8 cellular contexts compared by ENCODE assay signal in genomic region chr22:24270556-24271405, GRCh38. TPM values are rescaled to one million over a fixed set of nuclear protein-coding genes. Genes with fewer than 3 reads are reported as not detected.
A peak's percentile ranks its signal among the peaks of the same experiment; 100 is the strongest.
DNase-seq lines count a peak whose midpoint lies in the region; ATAC-seq and TF ChIP-seq lines count a peak whose summit lies in the region.

SPECC1L (plus strand) TSS chr22:24270831; CDS start chr22:24302232, 31,401 bp downstream.

- no peaks in the 10 kb centered on the region for H3K9me3 ChIP-seq in esophagus (ENCODE audit: control insufficient read depth in 2 of 2, insufficient read depth in 1 of 2, low read depth in 1 of 2, low read length in 1 of 2)
- no peaks in the 10 kb centered on the region for H3K9me3 ChIP-seq in muscle layer of duodenum (ENCODE audit: control insufficient read depth in 1 of 2, low read length in 2 of 2)

- 0 to 1% methylated on average over 81 to 90 of the region's 90 CpGs for WGBS in esophagus, 2 donors

- H3K4me3 Mint-ChIP-seq in activated T-cell treated with anti-CD3 and anti-CD28 coated beads, Interleukin-2, amount 50 U/mL, for 24 hours = peak within 1 kb of the TSS; percentile 87

- peaks cover 41% of the 10 kb centered on the region for H3K4me1 Mint-ChIP-seq in activated T-cell treated with anti-CD3 and anti-CD28 coated beads, Interleukin-2, amount 50 U/mL, for 24 hours (ENCODE audit: low read depth)

- H3K27me3 Mint-ChIP-seq in activated T-cell treated with anti-CD3 and anti-CD28 coated beads, Interleukin-2, amount 50 U/mL, for 24 hours = no peaks in the 10 kb centered on the region

- H3K27ac ChIP-seq in esophagus (ENCODE audit: low read depth in 2 of 2, low read length in 1 of 2) = peak within 1 kb of the TSS; percentile 90 to 91
- H3K27ac ChIP-seq in muscle layer of duodenum (ENCODE audit: low read length) = peak within 1 kb of the TSS; percentile 71

- H3K27me3 ChIP-seq in esophagus (ENCODE audit: control insufficient read depth in 1 of 2, insufficient read depth in 2 of 2, low read length in 2 of 2) = no peaks in the 10 kb centered on the region
- H3K27me3 ChIP-seq in muscle layer of duodenum (ENCODE audit: low read depth, low read length) = no peaks in the 10 kb centered on the region

- peak within 1 kb of the TSS; percentile 93 for H3K27ac Mint-ChIP-seq in activated T-cell treated with anti-CD3 and anti-CD28 coated beads, Interleukin-2, amount 50 U/mL, for 24 hours

- peak within 1 kb of the TSS; percentile 93 for H3K4me3 ChIP-seq in Jurkat, Clone E6-1 (ENCODE audit: low read length)
- H3K4me3 ChIP-seq in esophagus (ENCODE audit: low read depth in 1 of 2, low read length in 2 of 2) (peak within 1 kb of the TSS; percentile 87 to 94), muscle layer of duodenum (ENCODE audit: low read depth in 1 of 2, low read length in 2 of 2) (peak within 1 kb of the TSS; percentile 76 to 90)

- DNase-seq in DMS53 (lab: John Stamatoyannopoulos, UW) = peak; percentile 85
- DNase-seq in Jurkat, Clone E6-1 (ENCODE audit: low read depth, low spot score) = peak; percentile 70
- DNase-seq in activated T-cell treated with anti-CD3 and anti-CD28 coated beads, Interleukin-2, amount 50 U/mL, for 24 hours = peak; percentile 97
- DNase-seq in stimulated activated CD8-positive, alpha-beta memory T cell treated with anti-CD3 and anti-CD28 coated beads, Interleukin-7, amount 100 ng/mL, for 24 hours (ENCODE audit: low read depth) = peak; percentile 72

- no peaks in the 10 kb centered on the region for H3K9me3 Mint-ChIP-seq in activated T-cell treated with anti-CD3 and anti-CD28 coated beads, Interleukin-2, amount 50 U/mL, for 24 hours

- H3K36me3 ChIP-seq in esophagus (ENCODE audit: control insufficient read depth in 2 of 2, insufficient read depth in 2 of 2, low read length in 1 of 2) (no peaks in the 10 kb centered on the region), muscle layer of duodenum (ENCODE audit: control insufficient read depth in 1 of 2, insufficient read depth in 2 of 2, low read length in 2 of 2) (peaks cover 0 to 5% of the 10 kb centered on the region in 2 donors)

- H3K36me3 Mint-ChIP-seq in activated T-cell treated with anti-CD3 and anti-CD28 coated beads, Interleukin-2, amount 50 U/mL, for 24 hours (ENCODE audit: low read depth) = peaks cover 14% of the 10 kb centered on the region

- H3K4me1 ChIP-seq in esophagus (ENCODE audit: control insufficient read depth in 2 of 2, insufficient read depth in 2 of 2, low read length in 1 of 2) = peaks cover 2 to 3% of the 10 kb centered on the region in 2 donors
- peaks cover 0 to 21% of the 10 kb centered on the region in 2 donors for H3K4me1 ChIP-seq in muscle layer of duodenum (ENCODE audit: control insufficient read depth in 1 of 2, insufficient read depth in 2 of 2, low read length in 2 of 2)

- peak; percentile 69 for ATAC-seq in GM21717 (IDR thresholded peaks at IDR 0.05; ENCODE audit: unreplicated experiment)

TF ChIP-seq in PFSK-1, 5 proteins besides CTCF, POLR2A, EP300 and RAD21:
- TF ChIP-seq FOXP2 (optimal IDR thresholded peaks at IDR 0.05; ENCODE audit: borderline replicate concordance, extremely low read depth, extremely low read length, insufficient read depth) (peak; percentile 53), SIN3A (IDR thresholded peaks at IDR 0.05; ENCODE audit: borderline replicate concordance, insufficient read depth, low read length) (peak; percentile 21; the same call in 1 of the 2 replicates), POLR2AphosphoS5 (IDR thresholded peaks at IDR 0.05; ENCODE audit: low read depth, low read length) (peak; percentile 97), TAF1 (IDR thresholded peaks at IDR 0.05; ENCODE audit: borderline replicate concordance, insufficient read depth, low read length) (peak; percentile 87; the same call in 1 of the 2 replicates)
- TF ChIP-seq, protein P1, sequence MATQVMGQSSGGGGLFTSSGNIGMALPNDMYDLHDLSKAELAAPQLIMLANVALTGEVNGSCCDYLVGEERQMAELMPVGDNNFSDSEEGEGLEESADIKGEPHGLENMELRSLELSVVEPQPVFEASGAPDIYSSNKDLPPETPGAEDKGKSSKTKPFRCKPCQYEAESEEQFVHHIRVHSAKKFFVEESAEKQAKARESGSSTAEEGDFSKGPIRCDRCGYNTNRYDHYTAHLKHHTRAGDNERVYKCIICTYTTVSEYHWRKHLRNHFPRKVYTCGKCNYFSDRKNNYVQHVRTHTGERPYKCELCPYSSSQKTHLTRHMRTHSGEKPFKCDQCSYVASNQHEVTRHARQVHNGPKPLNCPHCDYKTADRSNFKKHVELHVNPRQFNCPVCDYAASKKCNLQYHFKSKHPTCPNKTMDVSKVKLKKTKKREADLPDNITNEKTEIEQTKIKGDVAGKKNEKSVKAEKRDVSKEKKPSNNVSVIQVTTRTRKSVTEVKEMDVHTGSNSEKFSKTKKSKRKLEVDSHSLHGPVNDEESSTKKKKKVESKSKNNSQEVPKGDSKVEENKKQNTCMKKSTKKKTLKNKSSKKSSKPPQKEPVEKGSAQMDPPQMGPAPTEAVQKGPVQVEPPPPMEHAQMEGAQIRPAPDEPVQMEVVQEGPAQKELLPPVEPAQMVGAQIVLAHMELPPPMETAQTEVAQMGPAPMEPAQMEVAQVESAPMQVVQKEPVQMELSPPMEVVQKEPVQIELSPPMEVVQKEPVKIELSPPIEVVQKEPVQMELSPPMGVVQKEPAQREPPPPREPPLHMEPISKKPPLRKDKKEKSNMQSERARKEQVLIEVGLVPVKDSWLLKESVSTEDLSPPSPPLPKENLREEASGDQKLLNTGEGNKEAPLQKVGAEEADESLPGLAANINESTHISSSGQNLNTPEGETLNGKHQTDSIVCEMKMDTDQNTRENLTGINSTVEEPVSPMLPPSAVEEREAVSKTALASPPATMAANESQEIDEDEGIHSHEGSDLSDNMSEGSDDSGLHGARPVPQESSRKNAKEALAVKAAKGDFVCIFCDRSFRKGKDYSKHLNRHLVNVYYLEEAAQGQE (IDR thresholded peaks at IDR 0.05; ENCODE audit: insufficient read depth in 1 of 2, low read depth in 2 of 2, low read length in 2 of 2) = peak in 1 of 2 experiments; percentile 26; a peak in 1 of 4 replicates

RNA-seq across cellular contexts. Expression of gene SPECC1L, which starts in this region (rescaled TPM):
- 23.0 TPM for polyA plus RNA-seq in Jurkat, Clone E6-1 (2012; ENCODE audit: insufficient read depth, insufficient read length)
- polyA plus RNA-seq in PFSK-1 (2012; ENCODE audit: insufficient read length, low read depth) = 24.1 TPM
- polyA plus RNA-seq in esophagus = 10 to 100 TPM; 11.0 to 11.4 TPM

Comparison
In these comparisons a context has a peak if more than half of its experiments do, and no peak if none do; other contexts are left out.
1. Peak in every context shown above with its lines: DNase-seq, ATAC-seq, H3K4me3 ChIP-seq and H3K27ac ChIP-seq.